ENCODE assay signal across 10 cellular contexts in genomic region chr9:107733530-107733907, GRCh38.
DNase-seq lines count a peak whose midpoint lies in the region; ATAC-seq and TF ChIP-seq lines count a peak whose summit lies in the region.
"Had no signal": no experiment of that assay in that cellular context is flagged by ENCODE, and none has a peak within 500 bp of the region (broad histone marks: within the 10 kb centered on the region; RNA-seq: fewer than 3 reads in every experiment).

No MANE protein-coding gene starts in this region.

- peaks cover 0 to 5% of the 10 kb centered on the region in 2 donors for H3K36me3 ChIP-seq in muscle layer of duodenum (ENCODE audit: control insufficient read depth in 1 of 2, insufficient read depth in 2 of 2, low read length in 2 of 2)

- no peaks in the 10 kb centered on the region for H3K9me3 Mint-ChIP-seq in activated naive CD4-positive, alpha-beta T cell treated with anti-CD3 and anti-CD28 coated beads for 36 hours

- no peaks in the 10 kb centered on the region for H3K27me3 ChIP-seq in muscle layer of duodenum (ENCODE audit: low read depth, low read length)

- intact Hi-C loops in activated naive CD4-positive, alpha-beta T cell treated with anti-CD3 and anti-CD28 coated beads for 36 hours (cut with micrococcal nuclease), result no loop called here

- TF ChIP-seq CTCF in fibroblast of mammary gland (conservative IDR thresholded peaks at IDR 0.05; ENCODE audit: control insufficient read depth, insufficient read depth, low read depth, low read length), result no peak

- no peak overlapping the region for H3K4me3 Mint-ChIP-seq in activated naive CD4-positive, alpha-beta T cell treated with anti-CD3 and anti-CD28 coated beads for 36 hours

- H3K27ac ChIP-seq in muscle layer of duodenum (ENCODE audit: low read length), result peak overlapping the region; percentile 67

- no peak overlapping the region for H3K27ac Mint-ChIP-seq in activated naive CD4-positive, alpha-beta T cell treated with anti-CD3 and anti-CD28 coated beads for 36 hours

- no peaks in the 10 kb centered on the region for H3K4me1 Mint-ChIP-seq in activated naive CD4-positive, alpha-beta T cell treated with anti-CD3 and anti-CD28 coated beads for 36 hours (ENCODE audit: low read depth)

- no peaks in the 10 kb centered on the region for H3K9me3 ChIP-seq in muscle layer of duodenum (ENCODE audit: control insufficient read depth in 1 of 2, low read length in 2 of 2)

- no peaks in the 10 kb centered on the region for H3K27me3 Mint-ChIP-seq in activated naive CD4-positive, alpha-beta T cell treated with anti-CD3 and anti-CD28 coated beads for 36 hours (ENCODE audit: low read depth)

- no peaks in the 10 kb centered on the region for H3K36me3 Mint-ChIP-seq in activated naive CD4-positive, alpha-beta T cell treated with anti-CD3 and anti-CD28 coated beads for 36 hours (ENCODE audit: low read depth)

- no peak for ATAC-seq in HG03108 (IDR thresholded peaks at IDR 0.05; ENCODE audit: unreplicated experiment)

- H3K4me3 ChIP-seq in fibroblast of mammary gland (ENCODE audit: control insufficient read depth, low read depth, low read length) (no peak overlapping the region), muscle layer of duodenum (ENCODE audit: low read depth in 1 of 2, low read length in 2 of 2) (peak overlapping the region in 1 of 2 donors; percentile 31)

- DNase-seq in SHP77 (lab: John Stamatoyannopoulos, UW), result peak; percentile 47 to 67
- DNase-seq in SHP77 treated with DMSO at 0.1 percent for 48 hours (lab: John Stamatoyannopoulos, UW), result no peak
- DNase-seq in fibroblast of mammary gland (ENCODE audit: low read depth), result peak; percentile 89
- no peak for DNase-seq in effector CD8-positive, alpha-beta T cell (lab: John Stamatoyannopoulos, UW)
- no peak for DNase-seq in COLO668 (lab: John Stamatoyannopoulos, UW; ENCODE audit: unreplicated experiment)
- DNase-seq in activated naive CD4-positive, alpha-beta T cell treated with anti-CD3 and anti-CD28 coated beads for 36 hours, result no peak
- DNase-seq: activated gamma-delta T cell, NCI-H1092 treated with DMSO at 0.1 percent for 48 hours had no signal

- peaks cover 18 to 21% of the 10 kb centered on the region in 2 donors for H3K4me1 ChIP-seq in muscle layer of duodenum (ENCODE audit: control insufficient read depth in 1 of 2, insufficient read depth in 2 of 2, low read length in 2 of 2)

- CTCF ChIA-PET in activated naive CD4-positive, alpha-beta T cell treated with anti-CD3 and anti-CD28 coated beads for 36 hours (lab: Charles Lee), result no interaction called here

Comparison
In these comparisons a context has a peak if more than half of its experiments do, and no peak if none do; other contexts are left out.
1. DNase-seq: peak in SHP77 (2 of 2) and fibroblast of mammary gland (single experiment); none in SHP77 treated with DMSO at 0.1 percent for 48 hours (single experiment), effector CD8-positive, alpha-beta T cell (single experiment), COLO668 (single experiment) and activated naive CD4-positive, alpha-beta T cell treated with anti-CD3 and anti-CD28 coated beads for 36 hours (single experiment).